In the genomic region with DNA sequence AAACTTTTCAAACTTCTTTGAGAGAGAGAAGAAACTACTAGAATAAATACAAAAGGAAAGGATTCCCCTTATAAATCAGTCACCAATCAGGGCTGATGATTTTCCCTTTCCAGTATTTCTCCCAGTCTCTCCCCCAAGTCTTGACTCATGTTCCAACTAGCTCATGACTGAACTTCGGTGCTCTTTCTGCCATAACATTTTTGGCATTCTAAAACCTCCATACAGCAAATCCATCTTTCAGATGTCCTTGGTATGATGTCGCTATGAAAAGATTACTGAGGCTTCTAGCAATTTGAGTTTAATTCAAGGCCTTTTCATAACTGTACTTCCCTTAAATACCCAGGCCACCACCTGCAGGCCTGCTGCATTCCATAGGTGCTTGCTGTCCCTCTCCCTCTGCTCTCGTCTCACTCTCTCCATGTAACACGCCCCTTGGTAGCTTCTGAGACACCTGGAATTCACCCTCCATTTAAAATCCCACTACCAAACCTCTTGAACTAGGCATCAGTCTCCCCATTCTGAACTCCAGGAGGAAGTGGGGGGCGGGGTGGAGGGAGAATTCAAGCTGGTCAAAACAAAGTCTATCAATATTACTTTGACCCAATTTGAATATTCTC, we compare ENCODE assay signal across 12 cellular contexts. TPM values are rescaled to one million over a fixed set of nuclear protein-coding genes. Genes with fewer than 3 reads are reported as not detected.
A peak's percentile ranks its signal among the peaks of the same experiment; 100 is the strongest.
DNase-seq lines count a peak whose midpoint lies in the region; ATAC-seq, FAIRE-seq and TF ChIP-seq lines count a peak whose summit lies in the region.
"Had no signal": no experiment of that assay in that cellular context is flagged by ENCODE, and none has a peak within 500 bp of the region (broad histone marks: within the 10 kb centered on the region; RNA-seq: fewer than 3 reads in every experiment).

No MANE protein-coding gene starts in this region.

- H3K4me1 ChIP-seq in SJCRH30 = peaks cover 7% of the 10 kb centered on the region

- H3K36me3 ChIP-seq in H7 (replicated peaks; ENCODE audit: control insufficient read depth, insufficient read depth, low read length) (no peaks in the 10 kb centered on the region), SJCRH30 (no peaks in the 10 kb centered on the region)
- H3K36me3 ChIP-seq: gastroesophageal sphincter had no signal

- peaks cover 40% of the 10 kb centered on the region for H3K27me3 ChIP-seq in H7 (ENCODE audit: control insufficient read depth, insufficient read depth, low read length)
- H3K27me3 ChIP-seq in SJCRH30 = no peaks in the 10 kb centered on the region
- H3K27me3 ChIP-seq: gastroesophageal sphincter had no signal

- peaks cover 5 to 9% of the 10 kb centered on the region in 2 donors for H3K9me3 Mint-ChIP-seq in natural killer cell

- H3K4me3 Mint-ChIP-seq in natural killer cell = no peak overlapping the region

- H3K27ac Mint-ChIP-seq in natural killer cell = no peak overlapping the region

- peak; percentile 34 for DNase-seq in H7
- no peak for DNase-seq in SJCRH30
- DNase-seq in glomerular visceral epithelial cell (ENCODE audit: extremely low spot score) = peak; percentile 42
- DNase-seq in stromal cell of bone marrow (ENCODE audit: low read depth) = peak; percentile 50
- DNase-seq in natural killer cell = no peak
- DNase-seq in GM12892 (ENCODE audit: insufficient read length) = no peak
- DNase-seq: NCI-H446 treated with DMSO at 0.1 percent for 48 hours; stimulated activated naive CD4-positive, alpha-beta T cell had no signal

- H3K4me3 ChIP-seq in H7 (ENCODE audit: insufficient read depth, low read depth, low read length) (no peak overlapping the region), SJCRH30 (peak overlapping the region; percentile 73)

- no peak for FAIRE-seq in GM12892 (lab: Jason Lieb, UNC)

- peaks cover 4 to 6% of the 10 kb centered on the region in 2 donors for H3K4me1 Mint-ChIP-seq in natural killer cell

- peaks cover 23 to 33% of the 10 kb centered on the region in 2 donors for H3K27me3 Mint-ChIP-seq in natural killer cell (ENCODE audit: low read depth in 2 of 2)

- H3K9me3 ChIP-seq in SJCRH30 (replicated peaks) = no peaks in the 10 kb centered on the region
- H3K9me3 ChIP-seq: gastroesophageal sphincter had no signal

- H3K27ac ChIP-seq in SJCRH30 = no peak overlapping the region
- H3K27ac ChIP-seq: gastroesophageal sphincter had no signal

- ATAC-seq in natural killer cell (no peak), HG03520 (IDR thresholded peaks at IDR 0.05; ENCODE audit: unreplicated experiment) (no peak)
- ATAC-seq: gastroesophageal sphincter had no signal

- peaks cover 7% of the 10 kb centered on the region for H3K36me3 Mint-ChIP-seq in natural killer cell

- no peak for TF ChIP-seq CTCF in natural killer cell (IDR thresholded peaks at IDR 0.05)

- TF ChIP-seq POLR2A in GM12892 (IDR thresholded peaks at IDR 0.05; ENCODE audit: low read depth, low read length) = no peak

- intact Hi-C loops in natural killer cell (cut with micrococcal nuclease) = no loop called here

RNA-seq across cellular contexts. Expression of a gene that starts 2.4 kb away (rescaled TPM):
- 1.7 and 3.2 TPM in 2 replicates for total RNA-seq in H7 (2014; rRNA removed; shearing (Covaris generic))
- total RNA-seq in SJCRH30 (2014; rRNA removed; shearing (Covaris generic)) = 11.0 and 11.6 TPM in 2 replicates
- total RNA-seq in natural killer cell = not detected
- not detected for polyA plus RNA-seq in GM12892 (2012; ENCODE audit: missing spikeins)
- total RNA-seq: G401; T-helper 1 cell treated with Interleukin-12 subunit alpha and Interleukin-12 subunit beta and Interleukin-4 antibody, amounts not matched to agents 30 ng/mL and 1 ng/mL, for 36 hours had no signal

Comparison
In these comparisons a context has a peak if more than half of its experiments do, and no peak if none do; other contexts are left out.
1. DNase-seq: peak in H7 (single experiment), glomerular visceral epithelial cell (single experiment) and stromal cell of bone marrow (single experiment); none in SJCRH30 (0 of 2), natural killer cell (single experiment) and GM12892 (single experiment).